In the genomic region with DNA sequence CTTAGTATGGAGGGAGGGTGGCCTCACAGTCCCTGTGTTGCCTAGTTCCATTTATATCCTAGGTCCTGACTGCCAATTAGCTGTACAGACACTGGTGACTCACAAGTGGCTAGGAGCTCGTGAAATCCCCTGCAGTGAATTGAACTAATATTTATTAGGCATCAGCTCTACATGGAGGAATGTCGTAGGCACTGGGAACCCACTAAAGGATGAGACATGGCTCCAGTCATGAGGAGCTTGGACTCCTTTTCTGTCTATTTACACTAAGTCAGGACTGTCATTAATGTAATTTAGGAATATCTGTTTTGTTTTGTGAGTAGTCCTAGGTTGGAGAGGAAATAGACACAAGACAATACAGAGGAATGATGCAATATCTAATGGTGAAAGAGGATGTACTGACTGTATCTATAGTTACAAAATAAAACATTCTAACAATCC, we compare ENCODE assay signal across 10 cellular contexts.
A peak's percentile ranks its signal among the peaks of the same experiment; 100 is the strongest.
DNase-seq lines count a peak whose midpoint lies in the region; ATAC-seq and TF ChIP-seq lines count a peak whose summit lies in the region.
"Had no signal": no experiment of that assay in that cellular context is flagged by ENCODE, and none has a peak within 500 bp of the region (broad histone marks: within the 10 kb centered on the region; RNA-seq: fewer than 3 reads in every experiment).

No MANE protein-coding gene starts in this region.

- no peak for TF ChIP-seq CTCF in GM23338 (conservative IDR thresholded peaks at IDR 0.05; ENCODE audit: low read depth in 2 of 2)
- TF ChIP-seq CTCF in fibroblast of pulmonary artery (IDR thresholded peaks at IDR 0.05; ENCODE audit: low read length, missing control alignments), result no peak

- H3K4me1 ChIP-seq in GM23338 (ENCODE audit: insufficient read depth), result peaks cover 21% of the 10 kb centered on the region

- H2AFZ ChIP-seq in GM23338, result no peak overlapping the region

- H3K79me2 ChIP-seq in GM23338 (replicated peaks; ENCODE audit: insufficient read depth), result no peaks in the 10 kb centered on the region

- DNase-seq in GM23338 (ENCODE audit: low spot score) (no peak), SIG-M5 treated with dmso at 0.1 percent for 504 hours (lab: John Stamatoyannopoulos, UW; ENCODE audit: unreplicated experiment) (peak; percentile 83), fibroblast of pulmonary artery (ENCODE audit: low read depth) (peak; percentile 79), renal cortical epithelial cell (ENCODE audit: low read depth) (peak; percentile 49)
- no peak for DNase-seq in effector CD4-positive, alpha-beta T cell

- H3K27me3 ChIP-seq in GM23338 (ENCODE audit: insufficient read depth), result no peaks in the 10 kb centered on the region

- peaks cover 54% of the 10 kb centered on the region for H3K4me1 Mint-ChIP-seq in GM23338
- H3K4me1 Mint-ChIP-seq: central memory CD8-positive, alpha-beta T cell had no signal

- no peaks in the 10 kb centered on the region for H3K36me3 Mint-ChIP-seq in GM23338 (ENCODE audit: low read depth)

- H3K9me2 ChIP-seq in GM23338 (ENCODE audit: insufficient read depth), result no peaks in the 10 kb centered on the region

- H3F3A ChIP-seq in GM23338 (replicated peaks; ENCODE audit: low read depth), result no peaks in the 10 kb centered on the region

- H3K36me3 ChIP-seq in GM23338 (ENCODE audit: insufficient read depth), result no peaks in the 10 kb centered on the region

- H3K27ac Mint-ChIP-seq in GM23338, result no peak overlapping the region

- no peak overlapping the region; the same call in 2 of the 3 replicates for H3K4me3 Mint-ChIP-seq in GM23338
- H3K4me3 Mint-ChIP-seq: central memory CD8-positive, alpha-beta T cell had no signal

- 0 out of 2 replicates have a peak overlapping the region, but pooled peaks have one; percentile 92 for H3K27ac ChIP-seq in GM23338 (ENCODE audit: low read depth)

- ATAC-seq in GM23338 (no peak), HG02981 (IDR thresholded peaks at IDR 0.05; ENCODE audit: unreplicated experiment) (no peak), GM21447 (IDR thresholded peaks at IDR 0.05; ENCODE audit: unreplicated experiment) (no peak), HG02763 (IDR thresholded peaks at IDR 0.05; ENCODE audit: unreplicated experiment) (no peak)
- ATAC-seq: Panc1 had no signal

- 0 out of 2 replicates have a peak overlapping the region, but pooled peaks have one; percentile 23 for H3K4me2 ChIP-seq in GM23338

- no peaks in the 10 kb centered on the region for H4K20me1 ChIP-seq in GM23338 (replicated peaks; ENCODE audit: insufficient read depth)

- H3K9me3 Mint-ChIP-seq in GM23338, result no peaks in the 10 kb centered on the region; the same call in 1 of the 3 replicates
- H3K9me3 Mint-ChIP-seq: central memory CD8-positive, alpha-beta T cell had no signal

- no peak overlapping the region for H3K4me3 ChIP-seq in GM23338
- H3K4me3 ChIP-seq in fibroblast of pulmonary artery (replicated peaks; ENCODE audit: low read depth, low read length), result no peak overlapping the region

- H3K27me3 Mint-ChIP-seq in GM23338 (ENCODE audit: insufficient read depth, low read depth, poor library complexity), result no peaks in the 10 kb centered on the region
- H3K27me3 Mint-ChIP-seq: central memory CD8-positive, alpha-beta T cell had no signal

TF ChIP-seq in GM23338, 12 proteins besides CTCF, POLR2A, EP300 and RAD21 (continues in another document):
- TF ChIP-seq EZH2phosphoT487 (IDR thresholded peaks at IDR 0.05; ENCODE audit: unreplicated experiment) (no peak), NANOG (IDR thresholded peaks at IDR 0.05; ENCODE audit: borderline replicate concordance) (no peak), POLR2AphosphoS5 (IDR thresholded peaks at IDR 0.05; ENCODE audit: low read depth) (no peak), STAT1 (IDR thresholded peaks at IDR 0.05; ENCODE audit: unreplicated experiment) (no peak), CREB1 (CRISPR knock-in tag; IDR thresholded peaks at IDR 0.05; ENCODE audit: low read depth) (no peak), EZH2 (IDR thresholded peaks at IDR 0.05; ENCODE audit: low read depth, unreplicated experiment) (no peak), ZNF331 (CRISPR knock-in tag; IDR thresholded peaks at IDR 0.05; ENCODE audit: low read depth) (no peak), JUNB (IDR thresholded peaks at IDR 0.05; ENCODE audit: unreplicated experiment) (no peak)
- TF ChIP-seq, protein P1, sequence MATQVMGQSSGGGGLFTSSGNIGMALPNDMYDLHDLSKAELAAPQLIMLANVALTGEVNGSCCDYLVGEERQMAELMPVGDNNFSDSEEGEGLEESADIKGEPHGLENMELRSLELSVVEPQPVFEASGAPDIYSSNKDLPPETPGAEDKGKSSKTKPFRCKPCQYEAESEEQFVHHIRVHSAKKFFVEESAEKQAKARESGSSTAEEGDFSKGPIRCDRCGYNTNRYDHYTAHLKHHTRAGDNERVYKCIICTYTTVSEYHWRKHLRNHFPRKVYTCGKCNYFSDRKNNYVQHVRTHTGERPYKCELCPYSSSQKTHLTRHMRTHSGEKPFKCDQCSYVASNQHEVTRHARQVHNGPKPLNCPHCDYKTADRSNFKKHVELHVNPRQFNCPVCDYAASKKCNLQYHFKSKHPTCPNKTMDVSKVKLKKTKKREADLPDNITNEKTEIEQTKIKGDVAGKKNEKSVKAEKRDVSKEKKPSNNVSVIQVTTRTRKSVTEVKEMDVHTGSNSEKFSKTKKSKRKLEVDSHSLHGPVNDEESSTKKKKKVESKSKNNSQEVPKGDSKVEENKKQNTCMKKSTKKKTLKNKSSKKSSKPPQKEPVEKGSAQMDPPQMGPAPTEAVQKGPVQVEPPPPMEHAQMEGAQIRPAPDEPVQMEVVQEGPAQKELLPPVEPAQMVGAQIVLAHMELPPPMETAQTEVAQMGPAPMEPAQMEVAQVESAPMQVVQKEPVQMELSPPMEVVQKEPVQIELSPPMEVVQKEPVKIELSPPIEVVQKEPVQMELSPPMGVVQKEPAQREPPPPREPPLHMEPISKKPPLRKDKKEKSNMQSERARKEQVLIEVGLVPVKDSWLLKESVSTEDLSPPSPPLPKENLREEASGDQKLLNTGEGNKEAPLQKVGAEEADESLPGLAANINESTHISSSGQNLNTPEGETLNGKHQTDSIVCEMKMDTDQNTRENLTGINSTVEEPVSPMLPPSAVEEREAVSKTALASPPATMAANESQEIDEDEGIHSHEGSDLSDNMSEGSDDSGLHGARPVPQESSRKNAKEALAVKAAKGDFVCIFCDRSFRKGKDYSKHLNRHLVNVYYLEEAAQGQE (IDR thresholded peaks at IDR 0.05; ENCODE audit: unreplicated experiment), result no peak
- TF ChIP-seq, protein P2, sequence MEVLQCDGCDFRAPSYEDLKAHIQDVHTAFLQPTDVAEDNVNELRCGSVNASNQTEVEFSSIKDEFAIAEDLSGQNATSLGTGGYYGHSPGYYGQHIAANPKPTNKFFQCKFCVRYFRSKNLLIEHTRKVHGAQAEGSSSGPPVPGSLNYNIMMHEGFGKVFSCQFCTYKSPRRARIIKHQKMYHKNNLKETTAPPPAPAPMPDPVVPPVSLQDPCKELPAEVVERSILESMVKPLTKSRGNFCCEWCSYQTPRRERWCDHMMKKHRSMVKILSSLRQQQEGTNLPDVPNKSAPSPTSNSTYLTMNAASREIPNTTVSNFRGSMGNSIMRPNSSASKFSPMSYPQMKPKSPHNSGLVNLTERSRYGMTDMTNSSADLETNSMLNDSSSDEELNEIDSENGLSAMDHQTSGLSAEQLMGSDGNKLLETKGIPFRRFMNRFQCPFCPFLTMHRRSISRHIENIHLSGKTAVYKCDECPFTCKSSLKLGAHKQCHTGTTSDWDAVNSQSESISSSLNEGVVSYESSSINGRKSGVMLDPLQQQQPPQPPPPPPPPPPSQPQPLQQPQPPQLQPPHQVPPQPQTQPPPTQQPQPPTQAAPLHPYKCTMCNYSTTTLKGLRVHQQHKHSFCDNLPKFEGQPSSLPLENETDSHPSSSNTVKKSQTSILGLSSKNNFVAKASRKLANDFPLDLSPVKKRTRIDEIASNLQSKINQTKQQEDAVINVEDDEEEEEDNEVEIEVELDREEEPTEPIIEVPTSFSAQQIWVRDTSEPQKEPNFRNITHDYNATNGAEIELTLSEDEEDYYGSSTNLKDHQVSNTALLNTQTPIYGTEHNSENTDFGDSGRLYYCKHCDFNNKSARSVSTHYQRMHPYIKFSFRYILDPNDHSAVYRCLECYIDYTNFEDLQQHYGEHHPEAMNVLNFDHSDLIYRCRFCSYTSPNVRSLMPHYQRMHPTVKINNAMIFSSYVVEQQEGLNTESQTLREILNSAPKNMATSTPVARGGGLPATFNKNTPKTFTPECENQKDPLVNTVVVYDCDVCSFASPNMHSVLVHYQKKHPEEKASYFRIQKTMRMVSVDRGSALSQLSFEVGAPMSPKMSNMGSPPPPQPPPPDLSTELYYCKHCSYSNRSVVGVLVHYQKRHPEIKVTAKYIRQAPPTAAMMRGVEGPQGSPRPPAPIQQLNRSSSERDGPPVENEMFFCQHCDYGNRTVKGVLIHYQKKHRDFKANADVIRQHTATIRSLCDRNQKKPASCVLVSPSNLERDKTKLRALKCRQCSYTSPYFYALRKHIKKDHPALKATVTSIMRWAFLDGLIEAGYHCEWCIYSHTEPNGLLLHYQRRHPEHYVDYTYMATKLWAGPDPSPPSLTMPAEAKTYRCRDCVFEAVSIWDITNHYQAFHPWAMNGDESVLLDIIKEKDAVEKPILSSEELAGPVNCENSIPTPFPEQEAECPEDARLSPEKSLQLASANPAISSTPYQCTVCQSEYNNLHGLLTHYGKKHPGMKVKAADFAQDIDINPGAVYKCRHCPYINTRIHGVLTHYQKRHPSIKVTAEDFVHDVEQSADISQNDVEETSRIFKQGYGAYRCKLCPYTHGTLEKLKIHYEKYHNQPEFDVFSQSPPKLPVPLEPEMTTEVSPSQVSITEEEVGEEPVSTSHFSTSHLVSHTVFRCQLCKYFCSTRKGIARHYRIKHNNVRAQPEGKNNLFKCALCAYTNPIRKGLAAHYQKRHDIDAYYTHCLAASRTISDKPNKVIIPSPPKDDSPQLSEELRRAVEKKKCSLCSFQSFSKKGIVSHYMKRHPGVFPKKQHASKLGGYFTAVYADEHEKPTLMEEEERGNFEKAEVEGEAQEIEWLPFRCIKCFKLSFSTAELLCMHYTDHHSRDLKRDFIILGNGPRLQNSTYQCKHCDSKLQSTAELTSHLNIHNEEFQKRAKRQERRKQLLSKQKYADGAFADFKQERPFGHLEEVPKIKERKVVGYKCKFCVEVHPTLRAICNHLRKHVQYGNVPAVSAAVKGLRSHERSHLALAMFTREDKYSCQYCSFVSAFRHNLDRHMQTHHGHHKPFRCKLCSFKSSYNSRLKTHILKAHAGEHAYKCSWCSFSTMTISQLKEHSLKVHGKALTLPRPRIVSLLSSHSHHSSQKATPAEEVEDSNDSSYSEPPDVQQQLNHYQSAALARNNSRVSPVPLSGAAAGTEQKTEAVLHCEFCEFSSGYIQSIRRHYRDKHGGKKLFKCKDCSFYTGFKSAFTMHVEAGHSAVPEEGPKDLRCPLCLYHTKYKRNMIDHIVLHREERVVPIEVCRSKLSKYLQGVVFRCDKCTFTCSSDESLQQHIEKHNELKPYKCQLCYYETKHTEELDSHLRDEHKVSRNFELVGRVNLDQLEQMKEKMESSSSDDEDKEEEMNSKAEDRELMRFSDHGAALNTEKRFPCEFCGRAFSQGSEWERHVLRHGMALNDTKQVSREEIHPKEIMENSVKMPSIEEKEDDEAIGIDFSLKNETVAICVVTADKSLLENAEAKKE (CRISPR knock-in tag; IDR thresholded peaks at IDR 0.05), result no peak

Comparison
In these comparisons a context has a peak if more than half of its experiments do, and no peak if none do; other contexts are left out.
1. DNase-seq: peak in SIG-M5 treated with dmso at 0.1 percent for 504 hours (single experiment), fibroblast of pulmonary artery (single experiment) and renal cortical epithelial cell (single experiment); none in GM23338 (single experiment) and effector CD4-positive, alpha-beta T cell (single experiment).